ENCODE assay signal across 25 cellular contexts in genomic region chr14:69234106-69234505, GRCh38. TPM values are rescaled to one million over a fixed set of nuclear protein-coding genes. Genes with fewer than 3 reads are reported as not detected.
"Had no signal": no experiment of that assay in that cellular context is flagged by ENCODE, and none has a peak within 500 bp of the region (broad histone marks: within the 10 kb centered on the region; RNA-seq: fewer than 3 reads in every experiment).

No MANE protein-coding gene starts in this region.

- DNase-seq: colonic mucosa; cortex of kidney; effector CD8-positive, alpha-beta T cell; effector memory CD8-positive, alpha-beta T cell; endodermal cell; erythroblast; esophagus squamous epithelium; foreskin fibroblast; foreskin melanocyte; gastrocnemius medialis; glutamatergic neuron; head of caudate nucleus; heart right ventricle; hippocampal formation; islet precursor cell; kidney; kidney glomerular epithelial cell; left cardiac atrium; left lung; left ventricle myocardium superior; lower lobe of right lung; mesenchymal stem cell; naive B cell had no signal

- H3K4me3 ChIP-seq: colonic mucosa, esophagus squamous epithelium, gastrocnemius medialis, heart right ventricle, left lung, lower lobe of right lung had no signal

- H3K9me3 ChIP-seq: colonic mucosa, esophagus squamous epithelium, gastrocnemius medialis, heart right ventricle, left lung, lower lobe of right lung had no signal

- H3K4me1 ChIP-seq: colonic mucosa, esophagus squamous epithelium, left lung, lower lobe of right lung had no signal

- ATAC-seq: effector memory CD8-positive, alpha-beta T cell; esophagus mucosa; gastrocnemius medialis; heart right ventricle; left cardiac atrium; left lung; left ventricle myocardium superior; lower lobe of right lung had no signal

RNA-seq across cellular contexts. Expression of gene GALNT16, which starts 25.9 kb away (rescaled TPM):
- total RNA-seq: lung microvascular endothelial cell had no signal
